Comparison of ENCODE assay signal across 17 cellular contexts in the genomic region with DNA sequence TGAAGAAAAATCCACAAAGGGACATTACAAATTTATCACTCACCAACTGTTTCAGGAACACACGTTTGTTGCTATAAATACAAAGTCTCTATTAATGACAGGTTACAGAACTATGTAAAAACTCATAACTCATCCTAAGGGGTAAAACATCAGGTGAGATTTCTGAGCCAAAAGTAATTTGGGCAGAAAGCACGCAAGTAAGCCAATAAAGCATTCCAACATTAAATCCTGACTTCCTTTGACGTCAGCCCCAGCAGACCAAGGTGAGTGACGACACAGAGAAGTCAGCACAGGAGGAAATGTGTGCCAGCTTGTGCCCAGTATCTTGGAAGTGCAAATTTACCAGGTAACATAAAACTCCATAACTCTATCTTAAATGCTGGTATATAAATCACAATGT. TPM values are rescaled to one million over a fixed set of nuclear protein-coding genes. Genes with fewer than 3 reads are reported as not detected.
DNase-seq lines count a peak whose midpoint lies in the region; ATAC-seq and TF ChIP-seq lines count a peak whose summit lies in the region.
"Had no signal": no experiment of that assay in that cellular context is flagged by ENCODE, and none has a peak within 500 bp of the region (broad histone marks: within the 10 kb centered on the region; RNA-seq: fewer than 3 reads in every experiment).

No MANE protein-coding gene starts in this region.

- no peak for TF ChIP-seq POLR2A in upper lobe of left lung (IDR thresholded peaks at IDR 0.05)

- WGBS in upper lobe of left lung, 2 donors = 79 to 82% methylated on average over 4 of the region's 4 CpGs

- H3K4me3 ChIP-seq in retinal pigment epithelial cell (ENCODE audit: low read length) = no peak overlapping the region
- no peak overlapping the region for H3K4me3 ChIP-seq in upper lobe of left lung

- peaks cover 0 to 4% (median 0%) of the 10 kb centered on the region in 4 donors for H3K36me3 ChIP-seq in upper lobe of left lung

- no peaks in the 10 kb centered on the region for H3K4me1 ChIP-seq in upper lobe of left lung

- DNase-seq in M059J (ENCODE audit: low read depth) (peak; percentile 31), amniotic epithelial cell (ENCODE audit: low read depth) (peak; percentile 31), iris pigment epithelial cell (ENCODE audit: low read depth) (peak; percentile 42), retinal pigment epithelial cell (ENCODE audit: low read depth) (peak; percentile 51), upper lobe of left lung (no peak), NCI-H2029 (lab: John Stamatoyannopoulos, UW) (no peak)
- DNase-seq: AML-193, DMS79, Kasumi-1, NCI-H1092 treated with DMSO at 0.1 percent for 48 hours, NCI-H146, NCI-H510A, NCI-H774, OCI-M1, RPMI8226 had no signal

- no peak for TF ChIP-seq CTCF in retinal pigment epithelial cell (conservative IDR thresholded peaks at IDR 0.05; ENCODE audit: low read depth, low read length)
- no peak for TF ChIP-seq CTCF in upper lobe of left lung (IDR thresholded peaks at IDR 0.05)

- no peaks in the 10 kb centered on the region for H3K27me3 ChIP-seq in upper lobe of left lung

- ATAC-seq in HG03280 (IDR thresholded peaks at IDR 0.05; ENCODE audit: unreplicated experiment) = no peak
- no peak for ATAC-seq in upper lobe of left lung (ENCODE audit: low FRiP score in 2 of 2)

- no peak for TF ChIP-seq EP300 in upper lobe of left lung (IDR thresholded peaks at IDR 0.05)

- H3K27ac ChIP-seq in upper lobe of left lung = no peak overlapping the region
- H3K27ac ChIP-seq: C4-2B had no signal

- no peaks in the 10 kb centered on the region for H3K9me3 ChIP-seq in upper lobe of left lung

RNA-seq across cellular contexts. Expression of gene IMMP2L, which starts 45.7 kb away (rescaled TPM):
- total RNA-seq in M059J (2014; rRNA removed; shearing (Covaris generic)) = 5.9 and 8.6 TPM in 2 replicates
- 10 to 100 TPM in 4 of 6 donors, 1 to 10 TPM in 2; 7.1 to 17.5 (median 11.3) TPM for total RNA-seq in upper lobe of left lung

Comparison
In these comparisons a context has a peak if more than half of its experiments do, and no peak if none do; other contexts are left out.
1. DNase-seq: peak in M059J (single experiment), amniotic epithelial cell (single experiment), iris pigment epithelial cell (single experiment) and retinal pigment epithelial cell (single experiment); none in upper lobe of left lung (0 of 2) and NCI-H2029 (single experiment).